In genomic region chr19:35745328-35746086, GRCh38 we compare ENCODE assay signal across 8 cellular contexts. TPM values are rescaled to one million over a fixed set of nuclear protein-coding genes. Genes with fewer than 3 reads are reported as not detected.
DNase-seq lines count a peak whose midpoint lies in the region; ATAC-seq and TF ChIP-seq lines count a peak whose summit lies in the region.

Gene PSENEN (plus strand): TSS chr19:35745651. CDS start chr19:35745931, 280 bp downstream.
Gene U2AF1L4 (minus strand): TSS chr19:35745418. CDS start chr19:35745391, 27 bp downstream.

- no peak for TF ChIP-seq POLR2A in breast epithelium (IDR thresholded peaks at IDR 0.05)

- BruUV-seq in A673 (replicated peaks; lab: Mats Ljungman, UMichigan) = TSS peak; percentile 72

- DNase-seq in A673 (ENCODE audit: low spot score) = peak; percentile 99
- DNase-seq in NCI-H2227 treated with DMSO at 0.1 percent for 48 hours (lab: John Stamatoyannopoulos, UW) = peak; percentile 100
- DNase-seq in WERI-Rb-1 = peak; percentile 97
- peak; percentile 97 to 99 for DNase-seq in breast epithelium (ENCODE audit: low spot score in 2 of 2)

- peak within 1 kb of the TSS; percentile 95 for H3K4me2 ChIP-seq in skeletal muscle satellite cell (ENCODE audit: low read length)

- no peaks in the 10 kb centered on the region for H3K27me3 ChIP-seq in A673 (replicated peaks; ENCODE audit: insufficient read depth, low read depth, low read length, poor library complexity)
- H3K27me3 ChIP-seq in WERI-Rb-1 (ENCODE audit: insufficient read depth, low read depth, severe bottlenecking) = no peaks in the 10 kb centered on the region
- H3K27me3 ChIP-seq in breast epithelium = no peaks in the 10 kb centered on the region
- H3K27me3 ChIP-seq in skeletal muscle satellite cell (ENCODE audit: control insufficient read depth, insufficient read depth, low read length) = no peaks in the 10 kb centered on the region

- no peaks in the 10 kb centered on the region for H3K9me3 ChIP-seq in A673 (ENCODE audit: low read depth, low read length, poor library complexity, severe bottlenecking)
- H3K9me3 ChIP-seq in WERI-Rb-1 (ENCODE audit: severe bottlenecking) = no peaks in the 10 kb centered on the region
- H3K9me3 ChIP-seq in breast epithelium = no peaks in the 10 kb centered on the region
- no peaks in the 10 kb centered on the region for H3K9me3 ChIP-seq in iPS-18c (ENCODE audit: control insufficient read depth, insufficient read depth, low read length)
- no peaks in the 10 kb centered on the region for H3K9me3 ChIP-seq in skeletal muscle satellite cell (replicated peaks; ENCODE audit: low read length)

- peak within 1 kb of the TSS; percentile 99 for H3K27ac ChIP-seq in A673 (ENCODE audit: low read depth, low read length, poor library complexity, severe bottlenecking)
- peak within 1 kb of the TSS; percentile 95 for H3K27ac ChIP-seq in WERI-Rb-1
- peak within 1 kb of the TSS; percentile 100 for H3K27ac ChIP-seq in breast epithelium

- H3K4me1 ChIP-seq in A673 (ENCODE audit: insufficient read depth, low read length, poor library complexity, severe bottlenecking) (peaks cover 3% of the 10 kb centered on the region), breast epithelium (peaks cover 8 to 22% of the 10 kb centered on the region in 2 donors), skeletal muscle satellite cell (ENCODE audit: control insufficient read depth, insufficient read depth, low read length) (peaks cover 22% of the 10 kb centered on the region)

- intact Hi-C loops in A673 (cut with micrococcal nuclease; ENCODE audit: unreplicated experiment) (loop anchor here (10.0 kb wide), 1 partner anchor 189 kb away; the partner anchor contains the start of gene LRFN3), breast epithelium (cut with DNase I; ENCODE audit: low total_unique reads) (no loop called here)

- POLR2A ChIA-PET in A673 (lab: Charles Lee; ENCODE audit: low non-redundant PET) = interaction anchor here (0.7 kb wide), 1 partner anchor 15 kb away, joined by 3 read pairs; no protein-coding TSS in a partner anchor

- CTCF ChIA-PET in A673 (lab: Charles Lee) = interaction anchor here (0.6 kb wide), 1 partner anchor 74 kb away, joined by 3 read pairs; no protein-coding TSS in a partner anchor

- peak within 1 kb of the TSS; percentile 72 for H3K4me3 ChIP-seq in A673 (ENCODE audit: low read depth, low read length, poor library complexity, severe bottlenecking)
- H3K4me3 ChIP-seq in WERI-Rb-1 (ENCODE audit: low read depth, low read length) = peak within 1 kb of the TSS; percentile 83
- peak within 1 kb of the TSS; percentile 89 to 98 (median 97) for H3K4me3 ChIP-seq in breast epithelium
- peak within 1 kb of the TSS; percentile 92 for H3K4me3 ChIP-seq in iPS-18c (ENCODE audit: insufficient read depth, low read depth, low read length)
- H3K4me3 ChIP-seq in skeletal muscle satellite cell (ENCODE audit: low read length) = peak within 1 kb of the TSS; percentile 85

- peak within 1 kb of the TSS; percentile 89 for H3K9ac ChIP-seq in skeletal muscle satellite cell (ENCODE audit: low read depth, low read length)

- TF ChIP-seq CTCF in A673 (conservative IDR thresholded peaks at IDR 0.05; ENCODE audit: low read depth, low read length) (no peak), WERI-Rb-1 (IDR thresholded peaks at IDR 0.05; ENCODE audit: low read depth, low read length) (no peak), breast epithelium (IDR thresholded peaks at IDR 0.05) (no peak)

- peak; percentile 37 for ATAC-seq in GM18873 (IDR thresholded peaks at IDR 0.05; ENCODE audit: low FRiP score, unreplicated experiment)
- ATAC-seq in HG03139 (IDR thresholded peaks at IDR 0.05; ENCODE audit: unreplicated experiment) = peak; percentile 35

- no peaks in the 10 kb centered on the region for H3K36me3 ChIP-seq in A673 (ENCODE audit: insufficient read depth, low read length, poor library complexity, severe bottlenecking)
- H3K36me3 ChIP-seq in WERI-Rb-1 = peaks cover 6% of the 10 kb centered on the region; the same call in 1 of the 2 replicates
- no peaks in the 10 kb centered on the region for H3K36me3 ChIP-seq in breast epithelium
- H3K36me3 ChIP-seq in skeletal muscle satellite cell (ENCODE audit: insufficient read depth, low read length) = peaks cover 4% of the 10 kb centered on the region

RNA-seq across cellular contexts. Expression of gene PSENEN, which starts in this region (rescaled TPM):
- 58.8 and 67.7 TPM in 2 replicates for total RNA-seq in A673 (2021)
- 10 to 100 TPM; 37.4 to 54.1 (median 54.0) TPM for total RNA-seq in breast epithelium
- 9.9 and 19.4 TPM in 2 replicates for total RNA-seq in skeletal muscle satellite cell (2012; rRNA removed)

RNA-seq across cellular contexts. Expression of gene U2AF1L4, which starts in this region (rescaled TPM):
- 20.4 and 21.0 TPM in 2 replicates for total RNA-seq in A673 (2021)
- total RNA-seq in breast epithelium = 10 to 100 TPM; 15.7 to 37.5 (median 19.5) TPM
- 2.4 and 9.1 TPM in 2 replicates for total RNA-seq in skeletal muscle satellite cell (2012; rRNA removed)

Comparison
In these comparisons a context has a peak if more than half of its experiments do, and no peak if none do; other contexts are left out.
1. Peak in every context shown above with its lines: DNase-seq, ATAC-seq, H3K4me3 ChIP-seq and H3K27ac ChIP-seq.